ENCODE assay signal across 28 cellular contexts in the genomic region with DNA sequence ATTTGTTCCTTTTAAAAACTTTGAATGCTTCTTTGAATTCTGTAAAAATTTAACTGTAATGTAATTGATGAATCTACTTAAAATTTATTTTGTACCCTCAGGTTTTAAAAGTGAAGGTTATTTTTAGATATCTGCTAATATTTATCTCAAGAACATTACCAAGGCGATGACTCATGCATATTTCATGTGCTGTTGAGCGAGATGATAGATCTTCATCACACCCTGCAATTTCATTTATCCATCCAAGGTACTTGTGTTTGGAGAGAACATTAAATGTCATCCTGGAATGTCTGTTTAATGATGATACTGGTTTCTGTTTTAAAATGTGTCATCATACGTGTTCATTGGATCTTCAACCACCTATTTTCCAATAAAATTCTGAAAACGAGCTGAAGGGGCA.
DNase-seq lines count a peak whose midpoint lies in the region; ATAC-seq and TF ChIP-seq lines count a peak whose summit lies in the region.
"Had no signal": no experiment of that assay in that cellular context is flagged by ENCODE, and none has a peak within 500 bp of the region (broad histone marks: within the 10 kb centered on the region; RNA-seq: fewer than 3 reads in every experiment).

No MANE protein-coding gene starts in this region.

- no peaks in the 10 kb centered on the region for H3K27me3 ChIP-seq in brain microvascular endothelial cell (replicated peaks)
- H3K27me3 ChIP-seq: Peyer's patch, transverse colon had no signal

- H3K4me3 ChIP-seq in brain microvascular endothelial cell (ENCODE audit: low read depth, low read length): no peak overlapping the region
- H3K4me3 ChIP-seq: GM23338, lower lobe of right lung, Peyer's patch, transverse colon had no signal

- H3K36me3 ChIP-seq in brain microvascular endothelial cell (replicated peaks): no peaks in the 10 kb centered on the region
- H3K36me3 ChIP-seq: lower lobe of right lung, Peyer's patch, transverse colon had no signal

- ATAC-seq in HG02623 (IDR thresholded peaks at IDR 0.05; ENCODE audit: unreplicated experiment) (no peak), GM21717 (IDR thresholded peaks at IDR 0.05; ENCODE audit: unreplicated experiment) (no peak), HG03159 (IDR thresholded peaks at IDR 0.05; ENCODE audit: unreplicated experiment) (no peak), HG02678 (IDR thresholded peaks at IDR 0.05; ENCODE audit: unreplicated experiment) (no peak)
- ATAC-seq: activated CD8-positive, alpha-beta T cell treated with anti-CD3 and anti-CD28 coated beads, Interleukin-2, amount 10 ng/mL, durations not matched to agents 7 days and 5 days; activated T-helper 17 cell treated with anti-CD3 and anti-CD28 coated beads, Interleukin-2, amount 50 U/mL, for 72 hours; GM23338; lower lobe of right lung; natural killer cell; stimulated activated memory B cell treated with anti-CD40 and anti-IgM and Interleukin-4, amounts not matched to agents 10 μg/mL and 1 μg/mL and 100 μg/mL, for 72 hours had no signal

- TF ChIP-seq CTCF in brain microvascular endothelial cell (IDR thresholded peaks at IDR 0.05; ENCODE audit: low read depth, low read length, missing control alignments): no peak

- DNase-seq in NCI-H446 treated with DMSO at 0.1 percent for 48 hours (lab: John Stamatoyannopoulos, UW) (peak; percentile 9), NCI-H446 (lab: John Stamatoyannopoulos, UW) (no peak), brain microvascular endothelial cell (peak; percentile 11), iris pigment epithelial cell (ENCODE audit: low read depth) (peak; percentile 26)
- DNase-seq: activated CD4-positive, alpha-beta T cell treated with anti-CD3 and anti-CD28 coated beads for 1 hour; activated CD8-positive, alpha-beta T cell treated with anti-CD3 and anti-CD28 coated beads, Interleukin-2, amount 10 ng/mL, durations not matched to agents 7 days and 5 days; Caco-2; DMS79; foreskin fibroblast; KG1; lower lobe of right lung; MM.1S; natural killer cell; NCI-H1417 treated with DMSO at 0.1 percent for 48 hours; NCI-H2029 treated with DMSO at 0.1 percent for 48 hours; NCI-H69; Peyer's patch; SIG-M5; transverse colon had no signal

- in situ Hi-C loops in brain microvascular endothelial cell (cut with HindIII; ENCODE audit: low pct_ligation_motif_present, low sequenced_read_pairs): no loop called here

- H3K27ac ChIP-seq in brain microvascular endothelial cell: no peak overlapping the region
- H3K27ac ChIP-seq: 22Rv1, C4-2B, lower lobe of right lung, Peyer's patch, transverse colon had no signal

Comparison
In these comparisons a context has a peak if more than half of its experiments do, and no peak if none do; other contexts are left out.
1. DNase-seq: peak in NCI-H446 treated with DMSO at 0.1 percent for 48 hours (single experiment), brain microvascular endothelial cell (single experiment) and iris pigment epithelial cell (single experiment); none in NCI-H446 (0 of 2).